8 cellular contexts compared by ENCODE assay signal in genomic region chr10:128178319-128178937, GRCh38. TPM values are rescaled to one million over a fixed set of nuclear protein-coding genes. Genes with fewer than 3 reads are reported as not detected.
A peak's percentile ranks its signal among the peaks of the same experiment; 100 is the strongest.
DNase-seq lines count a peak whose midpoint lies in the region; ATAC-seq and TF ChIP-seq lines count a peak whose summit lies in the region.

No MANE protein-coding gene starts in this region.

- peaks cover 32% of the 10 kb centered on the region for H3K4me1 ChIP-seq in Loucy (ENCODE audit: insufficient read depth, low read length, poor library complexity, severe bottlenecking)

- DNase-seq in AG04450 (ENCODE audit: low read depth, low spot score) (no peak), foreskin fibroblast (no peak), NCI-H1092 (lab: John Stamatoyannopoulos, UW) (no peak), left cardiac atrium (no peak)
- peak; percentile 76 for DNase-seq in activated CD4-positive, alpha-beta memory T cell treated with anti-CD3 and anti-CD28 coated beads for 36 hours
- DNase-seq in stimulated activated CD8-positive, alpha-beta memory T cell treated with anti-CD3 and anti-CD28 coated beads, Interleukin-2, amount 100 ng/mL, for 48 hours (ENCODE audit: low read depth in 2 of 2), result peak; percentile 15 to 17

- ATAC-seq in GM18868 (IDR thresholded peaks at IDR 0.05; ENCODE audit: unreplicated experiment), result peak; percentile 74
- no peak for ATAC-seq in left cardiac atrium

- peaks cover 33% of the 10 kb centered on the region for H3K4me1 Mint-ChIP-seq in activated CD4-positive, alpha-beta memory T cell treated with anti-CD3 and anti-CD28 coated beads for 36 hours (ENCODE audit: low read depth)

- no peak overlapping the region for H3K4me3 Mint-ChIP-seq in activated CD4-positive, alpha-beta memory T cell treated with anti-CD3 and anti-CD28 coated beads for 36 hours

- CTCF ChIA-PET in AG04450 (lab: Charles Lee), result interaction anchor here (0.6 to 0.9 kb wide), 3 partner anchors 9 to 32 kb away, joined by 3 to 5 read pairs (median 4); no protein-coding TSS in a partner anchor
- CTCF ChIA-PET in activated CD4-positive, alpha-beta memory T cell treated with anti-CD3 and anti-CD28 coated beads for 36 hours (lab: Charles Lee), result interaction anchor here (0.7 to 3.8 kb wide), 17 partner anchors 9 to 132 kb away, joined by 3 to 72 read pairs (median 3); no protein-coding TSS in a partner anchor

- H3K27ac ChIP-seq in AG04450 (ENCODE audit: low read depth, low read length), result no peak overlapping the region

- POLR2A ChIA-PET in AG04450 (lab: Yijun Ruan, JAX), result no interaction called here
- POLR2A ChIA-PET in activated CD4-positive, alpha-beta memory T cell treated with anti-CD3 and anti-CD28 coated beads for 36 hours (lab: Charles Lee), result interaction anchor here (0.6 kb wide), 1 partner anchor 145 kb away, joined by 3 read pairs; no protein-coding TSS in a partner anchor

- H3K36me3 Mint-ChIP-seq in activated CD4-positive, alpha-beta memory T cell treated with anti-CD3 and anti-CD28 coated beads for 36 hours, result peaks cover 10% of the 10 kb centered on the region

- H3K4me2 ChIP-seq in Loucy (ENCODE audit: low read depth, low read length, poor library complexity, severe bottlenecking), result no peak overlapping the region

- peaks cover 11% of the 10 kb centered on the region for H3K9me3 ChIP-seq in AG04450 (ENCODE audit: control insufficient read depth, insufficient read depth, low read length)
- H3K9me3 ChIP-seq in Loucy (ENCODE audit: insufficient read depth, low read depth, low read length), result peaks cover 17% of the 10 kb centered on the region

- H3K27me3 Mint-ChIP-seq in activated CD4-positive, alpha-beta memory T cell treated with anti-CD3 and anti-CD28 coated beads for 36 hours, result no peaks in the 10 kb centered on the region

- peaks cover 7% of the 10 kb centered on the region; the same call in 1 of the 2 replicates for H3F3A ChIP-seq in Loucy (ENCODE audit: low read depth)

- TF ChIP-seq CTCF in AG04450 (IDR thresholded peaks at IDR 0.05; ENCODE audit: low read depth, low read length) (peak; percentile 44), Loucy (conservative IDR thresholded peaks at IDR 0.05; ENCODE audit: low read length) (peak; percentile 89), foreskin fibroblast (IDR thresholded peaks at IDR 0.05; ENCODE audit: low read depth, low read length) (peak; percentile 35)

- H3K4me3 ChIP-seq in AG04450 (ENCODE audit: low read depth, low read length) (no peak overlapping the region), Loucy (ENCODE audit: low read length, poor library complexity, severe bottlenecking) (no peak overlapping the region), foreskin fibroblast (ENCODE audit: low read depth in 1 of 2, low read length in 2 of 2) (no peak overlapping the region)

- H3K9ac ChIP-seq in Loucy (ENCODE audit: low read depth, low read length, poor library complexity, severe bottlenecking), result no peak overlapping the region

- no peaks in the 10 kb centered on the region for H3K27me3 ChIP-seq in AG04450 (ENCODE audit: control insufficient read depth, insufficient read depth, low read length)
- H3K27me3 ChIP-seq in Loucy (ENCODE audit: insufficient read depth, low read length, poor library complexity, severe bottlenecking), result no peaks in the 10 kb centered on the region

- H3K27ac Mint-ChIP-seq in activated CD4-positive, alpha-beta memory T cell treated with anti-CD3 and anti-CD28 coated beads for 36 hours, result no peak overlapping the region

- no peaks in the 10 kb centered on the region for H3K9me2 ChIP-seq in Loucy (replicated peaks; ENCODE audit: low read depth, low read length)

- H3K79me2 ChIP-seq in Loucy (ENCODE audit: insufficient read depth, low read length), result peaks cover 20% of the 10 kb centered on the region

- H4K20me1 ChIP-seq in Loucy (ENCODE audit: insufficient read depth, low read length, poor library complexity, severe bottlenecking), result no peaks in the 10 kb centered on the region

- no peak overlapping the region for H2AFZ ChIP-seq in Loucy (ENCODE audit: low read length)

- peaks cover 18% of the 10 kb centered on the region for H3K9me3 Mint-ChIP-seq in activated CD4-positive, alpha-beta memory T cell treated with anti-CD3 and anti-CD28 coated beads for 36 hours

- H3K36me3 ChIP-seq in Loucy (ENCODE audit: insufficient read depth, low read length), result no peaks in the 10 kb centered on the region

- intact Hi-C loops in activated CD4-positive, alpha-beta memory T cell treated with anti-CD3 and anti-CD28 coated beads for 36 hours (cut with micrococcal nuclease), result loop anchor here (1.0 kb wide), 1 partner anchor 32 kb away; no protein-coding TSS in a partner anchor
- intact Hi-C loops in left cardiac atrium (cut with DNase I), result no loop called here

RNA-seq across cellular contexts. Expression of gene MKI67, which starts 52.2 kb away (rescaled TPM):
- 8.0 and 10.3 TPM in 2 replicates for polyA plus RNA-seq in AG04450 (2011; rRNA removed)
- polyA minus RNA-seq in AG04450 (2011; rRNA and poly(A)+ RNA removed), result 15.3 and 19.5 TPM in 2 replicates
- 100 to 1,000 TPM; 223 to 241 TPM for total RNA-seq in activated CD4-positive, alpha-beta memory T cell treated with anti-CD3 and anti-CD28 coated beads for 36 hours
- 1 to 10 TPM in 1 of 2 donors, under 1 TPM in 1; 0.50 to 2.7 TPM for total RNA-seq in left cardiac atrium

Comparison
In these comparisons a context has a peak if more than half of its experiments do, and no peak if none do; other contexts are left out.
1. DNase-seq: peak in activated CD4-positive, alpha-beta memory T cell treated with anti-CD3 and anti-CD28 coated beads for 36 hours (single experiment) and stimulated activated CD8-positive, alpha-beta memory T cell treated with anti-CD3 and anti-CD28 coated beads, Interleukin-2, amount 100 ng/mL, for 48 hours (2 of 2); none in AG04450 (single experiment), foreskin fibroblast (0 of 2), NCI-H1092 (single experiment) and left cardiac atrium (single experiment).
2. CTCF ChIP-seq: peak in every context shown above with its lines; median percentile 89 in Loucy; 44 in AG04450; 35 in foreskin fibroblast.
3. RNA of gene MKI67, which starts 52.2 kb away (total RNA-seq): 223 to 241 TPM in activated CD4-positive, alpha-beta memory T cell treated with anti-CD3 and anti-CD28 coated beads for 36 hours; 0.50 to 2.7 TPM in left cardiac atrium; every median in the first group is over 10 times any median in the second.